ENCODE assay signal across 1 cellular context in the genomic region with DNA sequence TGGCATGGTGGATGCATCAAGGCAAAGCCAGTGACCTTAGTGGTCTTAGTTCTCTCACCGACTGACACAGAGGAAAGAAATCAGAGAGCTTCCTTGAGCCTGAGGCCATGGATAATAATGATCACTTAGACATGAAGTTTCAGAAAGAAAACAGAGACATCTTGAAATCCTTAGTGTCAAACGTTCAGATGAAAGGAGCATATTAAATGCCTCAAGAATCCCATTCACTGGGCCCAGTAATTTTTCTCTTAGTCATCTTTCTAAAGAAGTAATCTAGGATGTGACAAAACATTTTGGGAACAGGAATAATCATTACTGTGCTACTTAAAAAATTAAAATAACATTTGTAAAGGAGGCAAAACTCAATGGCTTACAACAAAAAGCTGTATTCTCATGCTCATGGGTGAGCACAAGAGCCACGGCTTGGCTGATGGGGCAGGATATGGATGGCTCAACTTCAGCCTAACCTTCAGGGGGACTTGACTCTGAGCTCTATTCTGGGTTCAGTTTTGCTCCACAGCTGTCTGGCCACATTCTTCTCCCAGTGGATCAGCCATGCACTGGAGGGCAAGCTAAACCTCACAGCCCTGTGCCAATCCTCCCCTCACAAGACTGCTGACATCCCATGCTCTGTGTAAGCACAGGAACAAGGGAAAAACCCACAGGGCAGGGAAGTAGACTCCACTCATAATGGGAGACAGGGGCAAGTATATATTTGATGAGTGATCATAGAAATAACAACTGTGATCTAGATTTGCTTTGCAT.
TF ChIP-seq lines count a peak whose summit lies in the region.

No MANE protein-coding gene starts in this region.

TF ChIP-seq in IMR-90, 13 proteins besides CTCF, POLR2A, EP300 and RAD21 (continued from another document):
- TF ChIP-seq, protein P1, sequence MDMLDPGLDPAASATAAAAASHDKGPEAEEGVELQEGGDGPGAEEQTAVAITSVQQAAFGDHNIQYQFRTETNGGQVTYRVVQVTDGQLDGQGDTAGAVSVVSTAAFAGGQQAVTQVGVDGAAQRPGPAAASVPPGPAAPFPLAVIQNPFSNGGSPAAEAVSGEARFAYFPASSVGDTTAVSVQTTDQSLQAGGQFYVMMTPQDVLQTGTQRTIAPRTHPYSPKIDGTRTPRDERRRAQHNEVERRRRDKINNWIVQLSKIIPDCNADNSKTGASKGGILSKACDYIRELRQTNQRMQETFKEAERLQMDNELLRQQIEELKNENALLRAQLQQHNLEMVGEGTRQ (IDR thresholded peaks at IDR 0.05; ENCODE audit: low read depth, low read length): no peak
- TF ChIP-seq MXI1 (IDR thresholded peaks at IDR 0.05; ENCODE audit: borderline replicate concordance, low read depth, low read length) (no peak), MAZ (IDR thresholded peaks at IDR 0.05; ENCODE audit: borderline replicate concordance, low read depth, low read length) (no peak), CHD1 (IDR thresholded peaks at IDR 0.05; ENCODE audit: low read depth, low read length) (no peak), BHLHE40 (IDR thresholded peaks at IDR 0.05; ENCODE audit: low read depth, low read length) (no peak), RCOR1 (IDR thresholded peaks at IDR 0.05; ENCODE audit: insufficient replicate concordance, low read length) (no peak), SMC3 (IDR thresholded peaks at IDR 0.05; ENCODE audit: low read depth, low read length) (no peak), MAFK (IDR thresholded peaks at IDR 0.05; ENCODE audit: low read depth, low read length) (no peak), NFE2L2 (IDR thresholded peaks at IDR 0.05; ENCODE audit: low read depth, low read length) (no peak), CEBPB (IDR thresholded peaks at IDR 0.05; ENCODE audit: low read depth, low read length) (no peak), RFX5 (IDR thresholded peaks at IDR 0.05; ENCODE audit: low read depth, low read length) (no peak), FOS (IDR thresholded peaks at IDR 0.05; ENCODE audit: low read depth, low read length) (no peak)
